In genomic region chr11:69000831-69001245, GRCh38 we compare ENCODE assay signal across 8 cellular contexts.
DNase-seq lines count a peak whose midpoint lies in the region; ATAC-seq lines count a peak whose summit lies in the region.

No MANE protein-coding gene starts in this region.

- no peaks in the 10 kb centered on the region for H3K27me3 ChIP-seq in muscle layer of colon (ENCODE audit: control insufficient read depth in 1 of 2, insufficient read depth in 2 of 2, low read length in 2 of 2)

- ATAC-seq in HG03520 (IDR thresholded peaks at IDR 0.05; ENCODE audit: unreplicated experiment), result no peak
- ATAC-seq in HG03095 (IDR thresholded peaks at IDR 0.05; ENCODE audit: unreplicated experiment), result no peak

- peak overlapping the region; percentile 38 for H3K9ac ChIP-seq in muscle layer of colon (ENCODE audit: low read length)

- H3K9me3 ChIP-seq in muscle layer of colon (ENCODE audit: low read length), result no peaks in the 10 kb centered on the region

- DNase-seq in AG20443 (ENCODE audit: low spot score) (peak; percentile 91), NCI-H1694 (lab: John Stamatoyannopoulos, UW) (peak; percentile 17), ecto neural progenitor cell (ENCODE audit: low spot score) (peak; percentile 33), DMS79 treated with DMSO at 0.1 percent for 48 hours (lab: John Stamatoyannopoulos, UW) (no peak), middle frontal gyrus (ENCODE audit: extremely low spot score, low spot score) (no peak)

- H3K4me3 ChIP-seq in muscle layer of colon (ENCODE audit: low read depth in 1 of 2, low read length in 2 of 2), result no peak overlapping the region

- H3K4me1 ChIP-seq in muscle layer of colon (ENCODE audit: insufficient read depth, low read length), result peaks cover 81% of the 10 kb centered on the region

- peaks cover 32% of the 10 kb centered on the region for H3K36me3 ChIP-seq in muscle layer of colon (ENCODE audit: insufficient read depth, low read length)

- H3K27ac ChIP-seq in muscle layer of colon (ENCODE audit: low read depth, low read length), result peak overlapping the region; percentile 67

Comparison
In these comparisons a context has a peak if more than half of its experiments do, and no peak if none do; other contexts are left out.
1. DNase-seq: peak in AG20443 (single experiment), NCI-H1694 (single experiment) and ecto neural progenitor cell (single experiment); none in DMS79 treated with DMSO at 0.1 percent for 48 hours (single experiment) and middle frontal gyrus (single experiment).